1 cellular context compared by ENCODE assay signal in the genomic region with DNA sequence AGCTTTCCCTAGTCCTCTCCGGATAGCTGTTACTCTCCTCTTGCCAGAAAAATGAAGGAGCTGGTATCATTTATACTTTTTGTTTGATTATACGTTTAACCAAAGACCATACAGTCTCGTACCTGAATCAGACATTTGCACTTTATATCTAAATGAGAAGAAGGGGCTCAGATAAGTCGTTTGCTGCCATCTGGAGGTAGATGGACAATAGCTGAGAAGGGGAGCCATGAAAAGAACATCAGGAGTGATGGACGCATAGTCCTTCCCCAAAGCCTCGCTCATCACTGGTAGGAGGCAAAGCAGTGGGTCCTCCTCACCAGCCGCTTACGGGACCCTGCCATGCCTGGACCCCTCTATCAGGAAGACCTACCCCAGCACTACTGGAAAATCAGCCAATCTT.
TF ChIP-seq lines count a peak whose summit lies in the region.

No MANE protein-coding gene starts in this region.

TF ChIP-seq in IMR-90, 13 proteins besides CTCF, POLR2A, EP300 and RAD21 (continued from another document):
- TF ChIP-seq, protein P1, sequence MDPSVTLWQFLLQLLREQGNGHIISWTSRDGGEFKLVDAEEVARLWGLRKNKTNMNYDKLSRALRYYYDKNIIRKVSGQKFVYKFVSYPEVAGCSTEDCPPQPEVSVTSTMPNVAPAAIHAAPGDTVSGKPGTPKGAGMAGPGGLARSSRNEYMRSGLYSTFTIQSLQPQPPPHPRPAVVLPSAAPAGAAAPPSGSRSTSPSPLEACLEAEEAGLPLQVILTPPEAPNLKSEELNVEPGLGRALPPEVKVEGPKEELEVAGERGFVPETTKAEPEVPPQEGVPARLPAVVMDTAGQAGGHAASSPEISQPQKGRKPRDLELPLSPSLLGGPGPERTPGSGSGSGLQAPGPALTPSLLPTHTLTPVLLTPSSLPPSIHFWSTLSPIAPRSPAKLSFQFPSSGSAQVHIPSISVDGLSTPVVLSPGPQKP (IDR thresholded peaks at IDR 0.05; ENCODE audit: borderline replicate concordance, low read depth, low read length): no peak
